In the genomic region with DNA sequence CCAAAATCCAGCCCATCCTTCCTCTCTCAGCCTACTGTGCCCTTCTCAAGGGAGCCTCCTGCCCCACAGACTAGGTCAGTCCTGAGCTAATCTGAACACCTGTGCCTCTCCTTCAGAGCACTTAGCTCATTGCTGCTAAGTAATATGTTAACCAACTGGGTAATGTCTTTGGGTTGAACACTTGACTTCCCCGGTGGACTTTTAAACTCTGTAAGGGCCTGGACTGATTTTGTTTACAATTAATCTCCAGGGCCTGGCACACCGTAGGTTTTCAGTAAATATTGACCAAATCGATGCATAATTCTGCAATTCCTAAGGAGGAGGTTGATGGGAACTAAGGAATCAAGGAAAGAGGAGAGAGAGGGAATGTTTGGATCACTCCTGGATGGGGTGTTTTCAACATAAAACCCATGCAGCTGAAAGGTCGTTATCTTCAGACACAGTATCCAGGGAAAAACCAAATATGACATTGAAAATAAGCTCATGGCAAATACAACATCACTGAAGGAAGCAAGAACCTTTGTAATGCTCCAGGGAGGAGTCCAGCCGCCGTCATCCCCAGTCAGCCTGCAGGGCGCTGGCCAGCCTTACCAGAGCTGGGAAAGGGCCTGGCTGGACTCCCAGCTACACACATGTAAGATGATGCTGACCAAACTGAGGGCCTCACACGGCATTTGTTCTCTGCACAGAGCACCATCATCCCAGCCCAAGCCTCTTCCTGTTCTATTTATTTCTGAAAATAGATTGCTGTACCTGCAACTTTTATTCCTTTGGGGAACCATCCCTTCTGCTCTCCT, we compare ENCODE assay signal across 15 cellular contexts.
A peak's percentile ranks its signal among the peaks of the same experiment; 100 is the strongest.
DNase-seq lines count a peak whose midpoint lies in the region; ATAC-seq and TF ChIP-seq lines count a peak whose summit lies in the region.
"Had no signal": no experiment of that assay in that cellular context is flagged by ENCODE, and none has a peak within 500 bp of the region (broad histone marks: within the 10 kb centered on the region; RNA-seq: fewer than 3 reads in every experiment).

No MANE protein-coding gene starts in this region.

- no peaks in the 10 kb centered on the region for H3K79me1 ChIP-seq in mesenchymal stem cell (replicated peaks; ENCODE audit: low read length, poor library complexity, severe bottlenecking)

- no peak overlapping the region for H3K4me3 Mint-ChIP-seq in CD14-positive monocyte
- H3K4me3 Mint-ChIP-seq: activated CD4-positive, alpha-beta T cell treated with anti-CD3 and anti-CD28 coated beads, Interleukin-2, amount 10 ng/mL, durations not matched to agents 24 days and 14 days; stimulated activated naive CD8-positive, alpha-beta T cell treated with anti-CD3 and anti-CD28 coated beads, Interleukin-15, amount 100 ng/mL, for 72 hours had no signal

- ATAC-seq in left ventricle myocardium superior = peak; percentile 94
- peak; percentile 96 to 99 for ATAC-seq in gastrocnemius medialis
- no peak for ATAC-seq in HG03469 (IDR thresholded peaks at IDR 0.05; ENCODE audit: unreplicated experiment)
- no peak for ATAC-seq in HG02970 (IDR thresholded peaks at IDR 0.05; ENCODE audit: low FRiP score, unreplicated experiment)
- ATAC-seq: naive thymus-derived CD8-positive, alpha-beta T cell; stimulated activated naive CD8-positive, alpha-beta T cell treated with anti-CD3 and anti-CD28 coated beads, Interleukin-15, amount 100 ng/mL, for 72 hours had no signal

- no peak overlapping the region for H2BK5ac ChIP-seq in mesenchymal stem cell (ENCODE audit: low read depth, low read length, poor library complexity, severe bottlenecking)

- H3K14ac ChIP-seq in mesenchymal stem cell (ENCODE audit: low read length in 2 of 2) = no peak overlapping the region

- no peak overlapping the region for H3K4me2 ChIP-seq in mesenchymal stem cell (ENCODE audit: low read length, poor library complexity, severe bottlenecking)

- no peak overlapping the region for H3K18ac ChIP-seq in mesenchymal stem cell (ENCODE audit: low read depth in 1 of 2, low read length in 2 of 2)

- DNase-seq in NCI-H1092 (lab: John Stamatoyannopoulos, UW) (peak; percentile 12), brain microvascular endothelial cell (peak; percentile 9), left ventricle myocardium superior (peak; percentile 70), gastrocnemius medialis (peak; percentile 81 to 88), mesenchymal stem cell (no peak), CD14-positive monocyte (ENCODE audit: low spot score) (no peak)
- DNase-seq: activated CD4-positive, alpha-beta T cell treated with anti-CD3 and anti-CD28 coated beads, Interleukin-2, amount 10 ng/mL, durations not matched to agents 24 days and 14 days; dorsolateral prefrontal cortex; kidney glomerular epithelial cell; naive thymus-derived CD8-positive, alpha-beta T cell; NCI-H1417 treated with DMSO at 0.1 percent for 48 hours; NCI-H524 treated with DMSO at 0.1 percent for 48 hours; stimulated activated naive CD8-positive, alpha-beta T cell treated with anti-CD3 and anti-CD28 coated beads, Interleukin-15, amount 100 ng/mL, for 72 hours had no signal

- H2AK5ac ChIP-seq in mesenchymal stem cell (ENCODE audit: low read length, severe bottlenecking) = no peak overlapping the region

- in situ Hi-C loops in brain microvascular endothelial cell (cut with HindIII; ENCODE audit: low pct_ligation_motif_present, low sequenced_read_pairs) = no loop called here
- in situ Hi-C loops in gastrocnemius medialis (cut with MboI; ENCODE audit: low sequenced_read_pairs in 4 of 4) = no loop called here

- H2BK12ac ChIP-seq in mesenchymal stem cell (ENCODE audit: low read length in 2 of 2) = no peak overlapping the region

- H4K8ac ChIP-seq in mesenchymal stem cell (ENCODE audit: low read length) = no peak overlapping the region

- H3K27ac Mint-ChIP-seq in CD14-positive monocyte = no peak overlapping the region
- H3K27ac Mint-ChIP-seq: activated CD4-positive, alpha-beta T cell treated with anti-CD3 and anti-CD28 coated beads, Interleukin-2, amount 10 ng/mL, durations not matched to agents 24 days and 14 days had no signal

- peaks cover 0 to 5% (median 3%) of the 10 kb centered on the region in 7 donors for H3K9me3 Mint-ChIP-seq in CD14-positive monocyte
- H3K9me3 Mint-ChIP-seq: activated CD4-positive, alpha-beta T cell treated with anti-CD3 and anti-CD28 coated beads, Interleukin-2, amount 10 ng/mL, durations not matched to agents 24 days and 14 days; naive thymus-derived CD8-positive, alpha-beta T cell; stimulated activated naive CD8-positive, alpha-beta T cell treated with anti-CD3 and anti-CD28 coated beads, Interleukin-15, amount 100 ng/mL, for 72 hours had no signal

- TF ChIP-seq CTCF in brain microvascular endothelial cell (IDR thresholded peaks at IDR 0.05; ENCODE audit: low read depth, low read length, missing control alignments) (no peak), gastrocnemius medialis (IDR thresholded peaks at IDR 0.05 in 4 of 5, conservative IDR thresholded peaks at IDR 0.05 in 1 of 5) (peak in 1 of 5 experiments; percentile 10), CD14-positive monocyte (IDR thresholded peaks at IDR 0.05) (no peak)

- H3K36me3 ChIP-seq in brain microvascular endothelial cell (replicated peaks) (no peaks in the 10 kb centered on the region), gastrocnemius medialis (no peaks in the 10 kb centered on the region), mesenchymal stem cell (ENCODE audit: control insufficient read depth in 1 of 2, insufficient read depth in 2 of 2, low read depth in 1 of 2, low read length in 2 of 2) (no peaks in the 10 kb centered on the region)

- no peaks in the 10 kb centered on the region for H3K4me1 Mint-ChIP-seq in CD14-positive monocyte
- H3K4me1 Mint-ChIP-seq: activated CD4-positive, alpha-beta T cell treated with anti-CD3 and anti-CD28 coated beads, Interleukin-2, amount 10 ng/mL, durations not matched to agents 24 days and 14 days had no signal

- H3K36me3 Mint-ChIP-seq in CD14-positive monocyte = no peaks in the 10 kb centered on the region
- H3K36me3 Mint-ChIP-seq: naive thymus-derived CD8-positive, alpha-beta T cell had no signal

- WGBS in mesenchymal stem cell = 72% methylated on average over 8 of the region's 8 CpGs

- peaks cover 1 to 13% (median 8%) of the 10 kb centered on the region in 3 donors for H3K27me3 Mint-ChIP-seq in CD14-positive monocyte (ENCODE audit: low read depth in 3 of 3)

- no peak overlapping the region for H3K4ac ChIP-seq in mesenchymal stem cell (ENCODE audit: low read depth in 1 of 2, low read length in 2 of 2)

- H3K23ac ChIP-seq in mesenchymal stem cell (ENCODE audit: low read length in 2 of 2) = no peak overlapping the region

- H2BK120ac ChIP-seq in mesenchymal stem cell (ENCODE audit: low read depth, low read length) = no peak overlapping the region

- no peak overlapping the region for H4K91ac ChIP-seq in mesenchymal stem cell (ENCODE audit: low read length)

- H3K9ac ChIP-seq in mesenchymal stem cell (ENCODE audit: low read length) = no peak overlapping the region

- H3K4me1 ChIP-seq in gastrocnemius medialis (peaks cover 8 to 10% of the 10 kb centered on the region in 2 donors), mesenchymal stem cell (ENCODE audit: control insufficient read depth, insufficient read depth, low read depth, low read length) (no peaks in the 10 kb centered on the region)

- no peaks in the 10 kb centered on the region for H3K9me3 ChIP-seq in gastrocnemius medialis
- no peaks in the 10 kb centered on the region for H3K9me3 ChIP-seq in mesenchymal stem cell (ENCODE audit: control insufficient read depth, low read length)

- H3K27me3 ChIP-seq in brain microvascular endothelial cell (replicated peaks) (no peaks in the 10 kb centered on the region), gastrocnemius medialis (no peaks in the 10 kb centered on the region), mesenchymal stem cell (ENCODE audit: control insufficient read depth in 1 of 2, insufficient read depth in 1 of 2, low read length in 2 of 2) (peaks cover 41 to 72% of the 10 kb centered on the region in 2 experiments)
- H3K27me3 ChIP-seq: dorsolateral prefrontal cortex had no signal

- no peak for TF ChIP-seq POLR2A in gastrocnemius medialis (IDR thresholded peaks at IDR 0.05)

- H3K4me3 ChIP-seq in brain microvascular endothelial cell (ENCODE audit: low read depth, low read length) (no peak overlapping the region), gastrocnemius medialis (no peak overlapping the region), mesenchymal stem cell (ENCODE audit: insufficient read depth in 1 of 2, low read depth in 1 of 2, low read length in 2 of 2) (no peak overlapping the region)
- H3K4me3 ChIP-seq: dorsolateral prefrontal cortex had no signal

- H2BK15ac ChIP-seq in mesenchymal stem cell (ENCODE audit: low read depth, poor library complexity, severe bottlenecking) = no peak overlapping the region

- no peak overlapping the region for H3K27ac ChIP-seq in brain microvascular endothelial cell
- H3K27ac ChIP-seq in gastrocnemius medialis = peak overlapping the region; percentile 67 to 85 (median 70)
- H3K27ac ChIP-seq in mesenchymal stem cell (ENCODE audit: low read length, poor library complexity, severe bottlenecking) = no peak overlapping the region
- H3K27ac ChIP-seq: dorsolateral prefrontal cortex had no signal

- intact Hi-C loops in left ventricle myocardium superior (cut with micrococcal nuclease) = no loop called here
- intact Hi-C loops in gastrocnemius medialis (cut with DNase I; ENCODE audit: low total_unique reads) = loop anchor here (1.0 kb wide), 1 partner anchor 67 kb away; no protein-coding TSS in a partner anchor
- intact Hi-C loops in CD14-positive monocyte (cut with micrococcal nuclease) = no loop called here

- H2AFZ ChIP-seq in mesenchymal stem cell (ENCODE audit: low read depth, low read length) = no peak overlapping the region

Comparison
In these comparisons a context has a peak if more than half of its experiments do, and no peak if none do; other contexts are left out.
1. DNase-seq: peak in NCI-H1092 (single experiment), brain microvascular endothelial cell (single experiment), left ventricle myocardium superior (single experiment) and gastrocnemius medialis (2 of 2); none in mesenchymal stem cell (single experiment) and CD14-positive monocyte (single experiment).
2. H3K27ac ChIP-seq: peak in gastrocnemius medialis (4 of 4); none in brain microvascular endothelial cell (single experiment) and mesenchymal stem cell (single experiment).
3. ATAC-seq: peak in left ventricle myocardium superior (single experiment) and gastrocnemius medialis (2 of 2); none in HG03469 (single experiment) and HG02970 (single experiment).